ENCODE assay signal across 22 cellular contexts in the genomic region with DNA sequence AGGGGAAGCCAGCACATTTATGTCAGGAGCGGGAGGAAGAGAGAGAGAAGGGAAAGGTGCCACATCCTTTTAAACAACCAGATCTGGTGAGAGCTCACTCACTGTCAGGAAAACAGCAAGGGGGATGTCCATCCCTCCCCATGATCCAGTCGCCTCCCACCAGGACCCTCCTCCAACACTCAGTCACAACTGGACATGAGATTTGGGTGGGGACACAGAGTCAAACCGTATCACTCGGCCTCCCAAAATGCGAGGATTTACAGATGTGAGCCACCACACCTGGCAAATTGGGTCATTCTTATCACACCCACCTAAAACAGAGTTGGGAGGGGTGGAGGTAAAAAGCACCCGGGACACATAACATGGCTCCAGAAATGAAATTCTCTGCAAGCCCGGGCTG. TPM values are rescaled to one million over a fixed set of nuclear protein-coding genes. Genes with fewer than 3 reads are reported as not detected.
DNase-seq lines count a peak whose midpoint lies in the region; ATAC-seq and TF ChIP-seq lines count a peak whose summit lies in the region.
"Had no signal": no experiment of that assay in that cellular context is flagged by ENCODE, and none has a peak within 500 bp of the region (broad histone marks: within the 10 kb centered on the region; RNA-seq: fewer than 3 reads in every experiment).

No MANE protein-coding gene starts in this region.

- intact Hi-C loops in natural killer cell (cut with micrococcal nuclease) (no loop called here), upper lobe of right lung (cut with DNase I) (no loop called here)

- no peak for TF ChIP-seq CTCF in natural killer cell (IDR thresholded peaks at IDR 0.05)
- no peak for TF ChIP-seq CTCF in upper lobe of right lung (IDR thresholded peaks at IDR 0.05)
- no peak for TF ChIP-seq CTCF in endodermal cell (conservative IDR thresholded peaks at IDR 0.05)

- H3K36me3 ChIP-seq in upper lobe of right lung (no peaks in the 10 kb centered on the region), endodermal cell (ENCODE audit: control insufficient read depth, insufficient read depth, low read length) (no peaks in the 10 kb centered on the region)
- H3K36me3 ChIP-seq: Peyer's patch had no signal

- H3K27me3 Mint-ChIP-seq in effector memory CD8-positive, alpha-beta T cell = no peaks in the 10 kb centered on the region
- H3K27me3 Mint-ChIP-seq in natural killer cell (ENCODE audit: low read depth in 2 of 2) (no peaks in the 10 kb centered on the region), endodermal cell (ENCODE audit: insufficient read depth) (no peaks in the 10 kb centered on the region)

- H3K27me3 ChIP-seq in upper lobe of right lung = no peaks in the 10 kb centered on the region
- H3K27me3 ChIP-seq in endodermal cell (ENCODE audit: control insufficient read depth, insufficient read depth, low read length, poor library complexity, severe bottlenecking) = no peaks in the 10 kb centered on the region
- H3K27me3 ChIP-seq: Peyer's patch had no signal

- 89 to 100% methylated on average over 3 to 7 of the region's 7 CpGs for WGBS in endodermal cell (ENCODE audit: insufficient coverage in 1 of 2, insufficient read length in 1 of 2), 2 experiments

- H3K4me1 ChIP-seq in upper lobe of right lung (no peaks in the 10 kb centered on the region), endodermal cell (ENCODE audit: control insufficient read depth, insufficient read depth, low read length) (no peaks in the 10 kb centered on the region)

- H3K9me3 ChIP-seq in upper lobe of right lung (no peaks in the 10 kb centered on the region), endodermal cell (ENCODE audit: control insufficient read depth, low read length) (no peaks in the 10 kb centered on the region)
- H3K9me3 ChIP-seq: Peyer's patch had no signal

- H3K36me3 Mint-ChIP-seq in effector memory CD8-positive, alpha-beta T cell (ENCODE audit: insufficient read depth) = peaks cover 31% of the 10 kb centered on the region
- H3K36me3 Mint-ChIP-seq in natural killer cell = no peaks in the 10 kb centered on the region
- no peaks in the 10 kb centered on the region for H3K36me3 Mint-ChIP-seq in endodermal cell (ENCODE audit: low read depth)

- peak; percentile 28 for DNase-seq in activated CD8-positive, alpha-beta memory T cell treated with anti-CD3 and anti-CD28 coated beads, Interleukin-2, amount 50 U/mL, for 48 hours
- no peak for DNase-seq in activated CD8-positive, alpha-beta memory T cell treated with anti-CD3 and anti-CD28 coated beads, Interleukin-2, amount 50 U/mL, for 4 hours
- DNase-seq in effector memory CD8-positive, alpha-beta T cell = no peak
- no peak for DNase-seq in natural killer cell
- peak; percentile 4 for DNase-seq in upper lobe of right lung
- no peak for DNase-seq in SK-N-DZ (ENCODE audit: low spot score)
- no peak for DNase-seq in endodermal cell
- DNase-seq in anterior cingulate cortex (lab: John Stamatoyannopoulos, UW) = no peak
- DNase-seq: DMS153, DND-41, H9, NCI-H1048, NCI-H1417, NCI-H1694, NCI-H2029 treated with DMSO at 0.1 percent for 48 hours, NCI-H2227 treated with DMSO at 0.1 percent for 48 hours, NCI-H526 treated with DMSO at 0.1 percent for 48 hours, SHP77 treated with DMSO at 0.1 percent for 48 hours had no signal

- H3K27ac Mint-ChIP-seq in effector memory CD8-positive, alpha-beta T cell = peak overlapping the region; percentile 6 to 29
- H3K27ac Mint-ChIP-seq in natural killer cell (peak overlapping the region; percentile 69 to 73), endodermal cell (no peak overlapping the region)
- H3K27ac Mint-ChIP-seq: GM23338 had no signal

- peaks cover 37 to 51% of the 10 kb centered on the region in 2 donors for H3K4me1 Mint-ChIP-seq in effector memory CD8-positive, alpha-beta T cell (ENCODE audit: low read depth in 2 of 2)
- peaks cover 44 to 46% of the 10 kb centered on the region in 2 donors for H3K4me1 Mint-ChIP-seq in natural killer cell
- H3K4me1 Mint-ChIP-seq in endodermal cell = no peaks in the 10 kb centered on the region

- no peak overlapping the region for H3K9ac ChIP-seq in endodermal cell (ENCODE audit: extremely low read depth, low read length, poor library complexity, severe bottlenecking)

- H3K4me3 ChIP-seq in upper lobe of right lung (no peak overlapping the region), endodermal cell (ENCODE audit: low read length) (no peak overlapping the region)
- H3K4me3 ChIP-seq: GM23338, Peyer's patch had no signal

- H3K27ac ChIP-seq in upper lobe of right lung (no peak overlapping the region), endodermal cell (ENCODE audit: low read depth, low read length) (no peak overlapping the region)
- H3K27ac ChIP-seq: Peyer's patch had no signal

- no peaks in the 10 kb centered on the region for H3K9me3 Mint-ChIP-seq in effector memory CD8-positive, alpha-beta T cell
- H3K9me3 Mint-ChIP-seq in natural killer cell = no peaks in the 10 kb centered on the region
- no peaks in the 10 kb centered on the region for H3K9me3 Mint-ChIP-seq in endodermal cell
- H3K9me3 Mint-ChIP-seq: GM23338, H9 had no signal

- ATAC-seq in effector memory CD8-positive, alpha-beta T cell (replicated peaks) = no peak
- no peak for ATAC-seq in natural killer cell
- no peak for ATAC-seq in upper lobe of right lung
- ATAC-seq: GM23338 had no signal

- no peak overlapping the region for H3K4me3 Mint-ChIP-seq in effector memory CD8-positive, alpha-beta T cell
- no peak overlapping the region for H3K4me3 Mint-ChIP-seq in natural killer cell
- no peak overlapping the region for H3K4me3 Mint-ChIP-seq in endodermal cell
- H3K4me3 Mint-ChIP-seq: GM23338, H9 had no signal

RNA-seq across cellular contexts. Expression of gene CARD11, which starts 41.0 kb away (rescaled TPM):
- 100 to 1,000 TPM; 196 to 233 (median 199) TPM for total RNA-seq in natural killer cell
- total RNA-seq in upper lobe of right lung = 5.8 TPM
- polyA plus RNA-seq in SK-N-DZ (2014; cell fraction: cytosol; rRNA removed) = 0.05 TPM in 1 of 2 replicates, not detected in the other
- polyA plus RNA-seq in SK-N-DZ (2014; cell fraction: nucleus; rRNA removed) = not detected in 2 replicates
- 10 to 100 TPM in 1 of 2 donors, 1 to 10 TPM in 1; 7.2 to 10.8 TPM for total RNA-seq in endodermal cell
- polyA plus RNA-seq in endodermal cell (2013, experiment 1 of 2) = 2.1 TPM
- 1.4 TPM for polyA plus RNA-seq in endodermal cell (2013, experiment 2 of 2)
- total RNA-seq: HT-29 had no signal
- polyA plus RNA-seq: BJ had no signal

Comparison
In these comparisons a context has a peak if more than half of its experiments do, and no peak if none do; other contexts are left out.
1. DNase-seq: peak in activated CD8-positive, alpha-beta memory T cell treated with anti-CD3 and anti-CD28 coated beads, Interleukin-2, amount 50 U/mL, for 48 hours (single experiment) and upper lobe of right lung (single experiment); none in activated CD8-positive, alpha-beta memory T cell treated with anti-CD3 and anti-CD28 coated beads, Interleukin-2, amount 50 U/mL, for 4 hours (single experiment), effector memory CD8-positive, alpha-beta T cell (0 of 3), natural killer cell (single experiment), SK-N-DZ (single experiment), endodermal cell (single experiment) and anterior cingulate cortex (0 of 58).
2. RNA of gene CARD11, which starts 41.0 kb away (total RNA-seq): 196 to 233 TPM in natural killer cell; 7.2 to 10.8 TPM in endodermal cell and 5.8 TPM in upper lobe of right lung (single experiment); every median in the first group is over 10 times any median in the second.